ENCODE assay signal across 11 cellular contexts in the genomic region with DNA sequence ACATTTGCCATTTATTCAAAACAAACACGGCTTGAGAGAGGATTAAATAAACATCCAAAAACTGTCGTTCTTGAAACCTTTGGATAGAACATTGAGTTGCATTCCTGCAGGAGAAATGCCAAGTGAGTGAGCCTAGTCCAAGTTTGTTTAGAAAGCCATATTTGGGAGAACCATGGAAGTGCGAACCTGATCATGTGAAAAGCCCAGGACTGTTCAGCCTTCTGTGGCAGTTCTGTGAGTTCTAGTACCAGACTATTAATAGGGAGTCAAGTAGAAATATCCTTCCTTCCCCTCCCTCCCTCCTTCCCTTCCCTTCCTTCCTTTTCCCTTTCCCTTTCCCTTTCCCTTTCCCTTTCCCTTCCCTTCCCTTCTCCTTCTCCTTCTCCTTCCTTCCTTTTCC.
DNase-seq lines count a peak whose midpoint lies in the region; ATAC-seq and TF ChIP-seq lines count a peak whose summit lies in the region.
"Had no signal": no experiment of that assay in that cellular context is flagged by ENCODE, and none has a peak within 500 bp of the region (broad histone marks: within the 10 kb centered on the region; RNA-seq: fewer than 3 reads in every experiment).

No MANE protein-coding gene starts in this region.

- H3K27me3 ChIP-seq in transverse colon (no peaks in the 10 kb centered on the region), HAP-1 (ENCODE audit: low read depth) (no peaks in the 10 kb centered on the region)

- DNase-seq in NCI-H446 treated with DMSO at 0.1 percent for 48 hours (lab: John Stamatoyannopoulos, UW) (peak; percentile 28), fibroblast of mammary gland (ENCODE audit: low read depth) (peak; percentile 61), midbrain (lab: John Stamatoyannopoulos, UW) (peak; percentile 77), transverse colon (peak; percentile 29), NCI-H2196 (lab: John Stamatoyannopoulos, UW; ENCODE audit: unreplicated experiment) (no peak), HAP-1 (ENCODE audit: low spot score in 2 of 2) (no peak)
- DNase-seq: activated CD8-positive, alpha-beta T cell treated with anti-CD3 and anti-CD28 coated beads, Interleukin-2, amount 10 ng/mL, durations not matched to agents 7 days and 5 days; NCI-H1105 treated with DMSO at 0.1 percent for 48 hours; SW 1271 had no signal

- H3K4me1 ChIP-seq in transverse colon (peaks cover 7 to 27% (median 15%) of the 10 kb centered on the region in 4 donors), HAP-1 (no peaks in the 10 kb centered on the region)

- in situ Hi-C loops in transverse colon (cut with MboI; ENCODE audit: low pct_ligation_motif_present in 1 of 4, low pct_unique_long_range_greater_than_20kb in 1 of 4, low sequenced_read_pairs in 3 of 4) = no loop called here
- in situ Hi-C loops in HAP-1 (cut with MboI; ENCODE audit: low sequenced_read_pairs) = no loop called here

- no peak for TF ChIP-seq EP300 in transverse colon (IDR thresholded peaks at IDR 0.05; ENCODE audit: low read depth)

- H3K27ac ChIP-seq in transverse colon = peak overlapping the region; percentile 4 to 58 (median 40)

- intact Hi-C loops in transverse colon (cut with DNase I; ENCODE audit: low total_unique reads) = no loop called here

- TF ChIP-seq CTCF in fibroblast of mammary gland (conservative IDR thresholded peaks at IDR 0.05; ENCODE audit: control insufficient read depth, insufficient read depth, low read depth, low read length) (no peak), transverse colon (IDR thresholded peaks at IDR 0.05) (no peak)

- ATAC-seq in GM21367 (IDR thresholded peaks at IDR 0.05; ENCODE audit: unreplicated experiment) (no peak), HG03095 (IDR thresholded peaks at IDR 0.05; ENCODE audit: unreplicated experiment) (no peak)
- ATAC-seq: activated CD8-positive, alpha-beta T cell treated with anti-CD3 and anti-CD28 coated beads, Interleukin-2, amount 10 ng/mL, durations not matched to agents 7 days and 5 days had no signal

- H3K4me3 ChIP-seq in fibroblast of mammary gland (ENCODE audit: control insufficient read depth, low read depth, low read length) = no peak overlapping the region
- H3K4me3 ChIP-seq in transverse colon = no peak overlapping the region
- no peak overlapping the region for H3K4me3 ChIP-seq in HAP-1

- TF ChIP-seq POLR2A in transverse colon (IDR thresholded peaks at IDR 0.05) = no peak

- H3K9me3 ChIP-seq in transverse colon (no peaks in the 10 kb centered on the region), HAP-1 (no peaks in the 10 kb centered on the region)

- WGBS in transverse colon (ENCODE audit: low coverage in 1 of 2), 2 donors = 61 to 65% methylated on average over 3 of the region's 3 CpGs

- H3K36me3 ChIP-seq in transverse colon = no peaks in the 10 kb centered on the region
- no peaks in the 10 kb centered on the region for H3K36me3 ChIP-seq in HAP-1 (replicated peaks)

Comparison
In these comparisons a context has a peak if more than half of its experiments do, and no peak if none do; other contexts are left out.
1. DNase-seq: peak in NCI-H446 treated with DMSO at 0.1 percent for 48 hours (single experiment), fibroblast of mammary gland (single experiment), midbrain (single experiment) and transverse colon (single experiment); none in NCI-H2196 (single experiment) and HAP-1 (0 of 2).